Comparison of ENCODE assay signal across 7 cellular contexts in genomic region chr6:41735427-41736206, GRCh38.
DNase-seq lines count a peak whose midpoint lies in the region; ATAC-seq and TF ChIP-seq lines count a peak whose summit lies in the region.

Gene TFEB (minus strand): TSS chr6:41735608. CDS start chr6:41691213, 44,395 bp downstream.

- ATAC-seq in GM18498 (IDR thresholded peaks at IDR 0.05; ENCODE audit: unreplicated experiment) = peak; percentile 51
- ATAC-seq in HG02938 (IDR thresholded peaks at IDR 0.05; ENCODE audit: unreplicated experiment) = peak; percentile 39

- peak within 1 kb of the TSS; percentile 63 for H3K4me3 ChIP-seq in retinal pigment epithelial cell (ENCODE audit: low read length)

- peak; percentile 79 for TF ChIP-seq CTCF in retinal pigment epithelial cell (conservative IDR thresholded peaks at IDR 0.05; ENCODE audit: low read depth, low read length)

- DNase-seq in NCI-H187 (lab: John Stamatoyannopoulos, UW) (peak; percentile 81 to 83), T1000 (lab: John Stamatoyannopoulos, UW) (peak; percentile 86), astrocyte of the hippocampus (ENCODE audit: low read depth, low spot score) (peak; percentile 96), hippocampal formation (lab: John Stamatoyannopoulos, UW) (peak; percentile 91 to 93), retinal pigment epithelial cell (ENCODE audit: low read depth) (peak; percentile 51)

Comparison
In these comparisons a context has a peak if more than half of its experiments do, and no peak if none do; other contexts are left out.
1. Peak in every context shown above with its lines: DNase-seq, ATAC-seq and H3K4me3 ChIP-seq.